ENCODE assay signal across 8 cellular contexts in genomic region chr22:26502688-26503561, GRCh38. TPM values are rescaled to one million over a fixed set of nuclear protein-coding genes. Genes with fewer than 3 reads are reported as not detected.
DNase-seq lines count a peak whose midpoint lies in the region; ATAC-seq and TF ChIP-seq lines count a peak whose summit lies in the region.

No MANE protein-coding gene starts in this region.

- CTCF ChIA-PET in BJ (lab: Yijun Ruan, JAX) (interaction anchor here (0.9 to 3.6 kb wide), 16 partner anchors 8 to 165 kb away, joined by 3 to 22 read pairs (median 4); partner anchors contain the start of gene TFIP11), HEK293T (lab: Yijun Ruan, JAX) (interaction anchor here (0.8 kb wide), 1 partner anchor 30 kb away, joined by 9 read pairs; no protein-coding TSS in a partner anchor)

- no peak for DNase-seq in BJ (ENCODE audit: low read depth)
- DNase-seq in HEK293T (ENCODE audit: extremely low spot score): peak; percentile 59
- DNase-seq in SKM-1 (lab: John Stamatoyannopoulos, UW; ENCODE audit: unreplicated experiment): peak; percentile 50
- peak; percentile 58 for DNase-seq in activated naive CD8-positive, alpha-beta T cell treated with anti-CD3 and anti-CD28 coated beads, Interleukin-2, amount 50 U/mL, for 24 hours
- peak; percentile 15 to 47 for DNase-seq in hippocampal formation (lab: John Stamatoyannopoulos, UW)
- peak; percentile 23 for DNase-seq in stimulated activated CD4-positive, alpha-beta T cell treated with anti-CD3 and anti-CD28 coated beads, Interleukin-2, amount 100 ng/mL, for 4 hours (ENCODE audit: low read depth)
- no peak for DNase-seq in NCI-H1417 treated with DMSO at 0.1 percent for 48 hours (lab: John Stamatoyannopoulos, UW)

- peaks cover 21% of the 10 kb centered on the region for H3K36me3 ChIP-seq in BJ (ENCODE audit: control insufficient read depth, insufficient read depth, low read length)

- POLR2A ChIA-PET in BJ (lab: Charles Lee) (interaction anchor here (0.6 to 0.8 kb wide), 3 partner anchors 9 to 162 kb away, joined by 3 read pairs; partner anchors contain the start of gene TFIP11), HEK293T (lab: Yijun Ruan, JAX) (interaction anchor here (1.9 kb wide), 1 partner anchor 19 kb away, joined by 8 read pairs; the partner anchor contains the start of genes HPS4 and SRRD)

- H3K36me3 Mint-ChIP-seq in activated naive CD8-positive, alpha-beta T cell treated with anti-CD3 and anti-CD28 coated beads, Interleukin-2, amount 50 U/mL, for 24 hours (ENCODE audit: low read depth): peaks cover 58% of the 10 kb centered on the region

- H3K27ac Mint-ChIP-seq in activated naive CD8-positive, alpha-beta T cell treated with anti-CD3 and anti-CD28 coated beads, Interleukin-2, amount 50 U/mL, for 24 hours: peak overlapping the region; percentile 72

- no peaks in the 10 kb centered on the region for H3K27me3 ChIP-seq in BJ (ENCODE audit: control insufficient read depth, insufficient read depth, low read length)

- ATAC-seq in activated naive CD8-positive, alpha-beta T cell treated with anti-CD3 and anti-CD28 coated beads, Interleukin-2, amount 50 U/mL, for 24 hours: peak; percentile 82
- no peak for ATAC-seq in HG02678 (IDR thresholded peaks at IDR 0.05; ENCODE audit: unreplicated experiment)

- peak; percentile 65 for TF ChIP-seq CTCF in BJ (IDR thresholded peaks at IDR 0.05; ENCODE audit: insufficient read depth, low read depth, low read length)

- H3K27me3 Mint-ChIP-seq in activated naive CD8-positive, alpha-beta T cell treated with anti-CD3 and anti-CD28 coated beads, Interleukin-2, amount 50 U/mL, for 24 hours: no peaks in the 10 kb centered on the region

- no peak overlapping the region for H3K4me3 Mint-ChIP-seq in activated naive CD8-positive, alpha-beta T cell treated with anti-CD3 and anti-CD28 coated beads, Interleukin-2, amount 50 U/mL, for 24 hours

- no peak overlapping the region for H3K4me3 ChIP-seq in BJ (ENCODE audit: low read depth, low read length)

- no peaks in the 10 kb centered on the region for H3K9me3 Mint-ChIP-seq in activated naive CD8-positive, alpha-beta T cell treated with anti-CD3 and anti-CD28 coated beads, Interleukin-2, amount 50 U/mL, for 24 hours

- peaks cover 21% of the 10 kb centered on the region for H3K4me1 Mint-ChIP-seq in activated naive CD8-positive, alpha-beta T cell treated with anti-CD3 and anti-CD28 coated beads, Interleukin-2, amount 50 U/mL, for 24 hours

TF ChIP-seq in HEK293T, 16 proteins besides CTCF, POLR2A, EP300 and RAD21:
- no peak for TF ChIP-seq ARNT (IDR thresholded peaks at IDR 0.05)
- no peak for TF ChIP-seq CTBP1 (IDR thresholded peaks at IDR 0.05; ENCODE audit: borderline replicate concordance)
- no peak for TF ChIP-seq TARDBP (IDR thresholded peaks at IDR 0.05)
- no peak for TF ChIP-seq NFRKB (IDR thresholded peaks at IDR 0.05)
- no peak for TF ChIP-seq L3MBTL2 (conservative IDR thresholded peaks at IDR 0.05)

RNA-seq across cellular contexts. Expression of gene TFIP11, which starts 9.3 kb away (rescaled TPM):
- polyA plus RNA-seq in BJ (2011; rRNA removed): 30.5 and 34.7 TPM in 2 replicates
- 29.8 and 47.3 TPM in 2 replicates for polyA minus RNA-seq in BJ (2011; rRNA and poly(A)+ RNA removed)

RNA-seq across cellular contexts. Expression of gene SRRD, which starts 19.2 kb away (rescaled TPM):
- 13.1 and 26.9 TPM in 2 replicates for polyA plus RNA-seq in BJ (2011; rRNA removed)
- polyA minus RNA-seq in BJ (2011; rRNA and poly(A)+ RNA removed): 7.4 and 9.5 TPM in 2 replicates

RNA-seq across cellular contexts. Expression of gene HPS4, which starts 19.3 kb away (rescaled TPM):
- 20.3 and 22.5 TPM in 2 replicates for polyA plus RNA-seq in BJ (2011; rRNA removed)
- 21.0 and 30.6 TPM in 2 replicates for polyA minus RNA-seq in BJ (2011; rRNA and poly(A)+ RNA removed)

Comparison
In these comparisons a context has a peak if more than half of its experiments do, and no peak if none do; other contexts are left out.
1. DNase-seq: peak in HEK293T (single experiment), SKM-1 (single experiment), activated naive CD8-positive, alpha-beta T cell treated with anti-CD3 and anti-CD28 coated beads, Interleukin-2, amount 50 U/mL, for 24 hours (single experiment), hippocampal formation (2 of 2) and stimulated activated CD4-positive, alpha-beta T cell treated with anti-CD3 and anti-CD28 coated beads, Interleukin-2, amount 100 ng/mL, for 4 hours (single experiment); none in BJ (single experiment) and NCI-H1417 treated with DMSO at 0.1 percent for 48 hours (single experiment).